Comparison of ENCODE assay signal across 8 cellular contexts in the genomic region with DNA sequence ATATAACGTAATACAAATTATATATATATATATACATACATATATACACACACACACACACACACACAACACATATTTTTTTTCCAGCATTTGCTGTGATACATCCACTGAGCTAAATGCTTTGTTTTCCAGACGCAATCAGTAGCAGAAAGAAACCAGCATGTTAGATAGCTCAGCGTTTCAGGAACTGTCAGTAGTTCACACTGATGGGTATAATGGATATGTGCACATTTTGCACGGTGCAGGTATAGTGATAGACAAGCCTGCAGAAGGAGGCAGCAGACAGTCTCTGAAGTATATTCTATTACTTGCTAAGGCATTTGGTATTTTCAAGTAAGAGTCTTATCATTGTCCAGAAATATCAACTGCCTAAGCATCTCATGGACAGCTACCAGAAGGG.
"Had no signal": no experiment of that assay in that cellular context is flagged by ENCODE, and none has a peak within 500 bp of the region (broad histone marks: within the 10 kb centered on the region; RNA-seq: fewer than 3 reads in every experiment).

No MANE protein-coding gene starts in this region.

- H3K4me1 ChIP-seq: HAP-1 had no signal

- H3K9me3 ChIP-seq: HAP-1 had no signal

- H3K27ac ChIP-seq: GM23248, HL-60 had no signal

- ATAC-seq: HCT116, HepG2 had no signal

- DNase-seq: GM23248, GOT3, H7, HFFc6 had no signal

- H3K4me3 ChIP-seq: GM23248, HAP-1 had no signal

- H3K36me3 ChIP-seq: HAP-1 had no signal
